In genomic region chr22:20948450-20948849, GRCh38 we compare ENCODE assay signal across 24 cellular contexts.
"Had no signal": no experiment of that assay in that cellular context is flagged by ENCODE, and none has a peak within 500 bp of the region (broad histone marks: within the 10 kb centered on the region; RNA-seq: fewer than 3 reads in every experiment).

No MANE protein-coding gene starts in this region.

- H3K9me3 Mint-ChIP-seq: activated naive CD4-positive, alpha-beta T cell treated with anti-CD3 and anti-CD28 coated beads for 36 hours; activated naive CD8-positive, alpha-beta T cell treated with anti-CD3 and anti-CD28 coated beads, Interleukin-2, amount 10 ng/mL, durations not matched to agents 7 days and 5 days; activated T-cell treated with anti-CD3 and anti-CD28 coated beads, Interleukin-2, amount 50 U/mL, for 24 hours; memory B cell; T-cell had no signal

- H3K4me3 Mint-ChIP-seq: activated naive CD4-positive, alpha-beta T cell treated with anti-CD3 and anti-CD28 coated beads for 36 hours; activated naive CD8-positive, alpha-beta T cell treated with anti-CD3 and anti-CD28 coated beads, Interleukin-2, amount 10 ng/mL, durations not matched to agents 7 days and 5 days; activated T-cell treated with anti-CD3 and anti-CD28 coated beads, Interleukin-2, amount 50 U/mL, for 24 hours; memory B cell; T-cell had no signal

- H3K27me3 Mint-ChIP-seq: activated naive CD8-positive, alpha-beta T cell treated with anti-CD3 and anti-CD28 coated beads, Interleukin-2, amount 10 ng/mL, durations not matched to agents 7 days and 5 days; activated T-cell treated with anti-CD3 and anti-CD28 coated beads, Interleukin-2, amount 50 U/mL, for 24 hours; memory B cell; naive thymus-derived CD4-positive, alpha-beta T cell; progenitor cell of endocrine pancreas; T-cell had no signal

- ATAC-seq: naive thymus-derived CD4-positive, alpha-beta T cell; SK-N-SH treated with all-trans-retinoic acid at 6 μM for 48 hours; T-cell; upper lobe of right lung had no signal

- H3K27ac ChIP-seq: breast epithelium, spleen, testis, upper lobe of right lung, WERI-Rb-1 had no signal

- H3K27ac Mint-ChIP-seq: activated naive CD4-positive, alpha-beta T cell treated with anti-CD3 and anti-CD28 coated beads for 36 hours; activated naive CD8-positive, alpha-beta T cell treated with anti-CD3 and anti-CD28 coated beads, Interleukin-2, amount 10 ng/mL, durations not matched to agents 7 days and 5 days; activated T-cell treated with anti-CD3 and anti-CD28 coated beads, Interleukin-2, amount 50 U/mL, for 24 hours; memory B cell had no signal

- H3K36me3 ChIP-seq: breast epithelium had no signal

- H3K27me3 ChIP-seq: breast epithelium, spleen, testis, upper lobe of right lung had no signal

- H3K9me3 ChIP-seq: breast epithelium, spleen, testis, upper lobe of right lung had no signal

- DNase-seq: activated CD4-positive, alpha-beta T cell treated with anti-CD3 and anti-CD28 coated beads for 1 hour; activated CD8-positive, alpha-beta memory T cell treated with anti-CD3 and anti-CD28 coated beads for 24 hours; activated CD8-positive, alpha-beta memory T cell treated with anti-CD3 and anti-CD28 coated beads, Interleukin-2, amount 50 U/mL, for 4 hours; activated naive CD4-positive, alpha-beta T cell treated with anti-CD3 and anti-CD28 coated beads for 36 hours; activated naive CD8-positive, alpha-beta T cell treated with anti-CD3 and anti-CD28 coated beads, Interleukin-2, amount 10 ng/mL, durations not matched to agents 7 days and 5 days; activated T-cell treated with anti-CD3 and anti-CD28 coated beads, Interleukin-2, amount 50 U/mL, for 24 hours; amniotic stem cell; cortex of kidney; erythroblast; foreskin fibroblast; kidney glomerular epithelial cell; naive thymus-derived CD4-positive, alpha-beta T cell; retina; spleen; stimulated activated CD4-positive, alpha-beta T cell treated with anti-CD3 and anti-CD28 coated beads, Interleukin-4, amount 100 ng/mL, for 1 hour; stimulated activated naive CD4-positive, alpha-beta T cell; T-cell; testis; upper lobe of right lung; WERI-Rb-1 had no signal

- H3K4me3 ChIP-seq: breast epithelium, spleen, testis, upper lobe of right lung had no signal

- H3K4me1 ChIP-seq: breast epithelium, testis had no signal
